ENCODE assay signal across 8 cellular contexts in genomic region chr6:130872250-130873095, GRCh38. TPM values are rescaled to one million over a fixed set of nuclear protein-coding genes. Genes with fewer than 3 reads are reported as not detected.
DNase-seq lines count a peak whose midpoint lies in the region; ATAC-seq and TF ChIP-seq lines count a peak whose summit lies in the region.

No MANE protein-coding gene starts in this region.

- H3K4me1 ChIP-seq in DOHH2 (ENCODE audit: control insufficient read depth, low read length) (no peaks in the 10 kb centered on the region), right lobe of liver (peaks cover 0 to 8% (median 0%) of the 10 kb centered on the region in 4 donors)

- no peak overlapping the region for H3K27ac ChIP-seq in DOHH2 (ENCODE audit: low read depth, low read length)
- no peak overlapping the region for H3K27ac ChIP-seq in right lobe of liver

- H3K4me3 ChIP-seq in DOHH2 (ENCODE audit: low read length), result no peak overlapping the region
- H3K4me3 ChIP-seq in right lobe of liver, result no peak overlapping the region

- intact Hi-C loops in right lobe of liver (cut with DNase I), result no loop called here

- no peaks in the 10 kb centered on the region for H3K9me2 ChIP-seq in DOHH2 (replicated peaks; ENCODE audit: control insufficient read depth, low read length)

- H3K36me3 ChIP-seq in DOHH2 (ENCODE audit: control insufficient read depth, low read length) (no peaks in the 10 kb centered on the region; the same call in 1 of the 2 replicates), right lobe of liver (no peaks in the 10 kb centered on the region)

- no peaks in the 10 kb centered on the region for H3K27me3 ChIP-seq in DOHH2 (ENCODE audit: control insufficient read depth, low read length)
- no peaks in the 10 kb centered on the region for H3K27me3 ChIP-seq in right lobe of liver

- 46% methylated on average over 6 of the region's 8 CpGs for WGBS in right lobe of liver (ENCODE audit: insufficient coverage, low coverage, low lambda C conversion rate, missing lambda C conversion rate)

- peak; percentile 97 for TF ChIP-seq CTCF in DOHH2 (IDR thresholded peaks at IDR 0.05; ENCODE audit: low read depth, low read length, poor library complexity, severe bottlenecking)
- peak; percentile 72 to 93 (median 92) for TF ChIP-seq CTCF in right lobe of liver (IDR thresholded peaks at IDR 0.05)

- H3K4me2 ChIP-seq in DOHH2 (ENCODE audit: low read length), result no peak overlapping the region

- DNase-seq in NCI-H1105 treated with DMSO at 0.1 percent for 48 hours (lab: John Stamatoyannopoulos, UW), result peak; percentile 42
- DNase-seq in activated CD4-positive, CD25-positive, alpha-beta regulatory T cell treated with anti-CD3 and anti-CD28 coated beads, Interleukin-2, amount 50 U/mL, for 72 hours, result peak; percentile 75
- peak; percentile 62 for DNase-seq in cerebellar cortex (ENCODE audit: low spot score)
- peak; percentile 71 to 74 (median 73) for DNase-seq in right lobe of liver
- DNase-seq in stimulated activated CD4-positive, alpha-beta T cell treated with anti-CD3 and anti-CD28 coated beads, TNF-alpha, amount 100 ng/mL, for 48 hours (ENCODE audit: low read depth in 3 of 3), result peak; percentile 29 to 68 (median 61)
- DNase-seq in DMS153 treated with DMSO at 0.1 percent for 48 hours (lab: John Stamatoyannopoulos, UW; ENCODE audit: unreplicated experiment), result no peak

- ATAC-seq in GM21786 (IDR thresholded peaks at IDR 0.05; ENCODE audit: unreplicated experiment) (peak; percentile 65), right lobe of liver (peak; percentile 83 to 92 (median 92))

- no peaks in the 10 kb centered on the region for H4K20me1 ChIP-seq in DOHH2 (ENCODE audit: control insufficient read depth, insufficient read depth, low read depth, low read length)

- no peaks in the 10 kb centered on the region for H3K79me2 ChIP-seq in DOHH2 (ENCODE audit: control insufficient read depth, low read length)

- H3F3A ChIP-seq in DOHH2 (ENCODE audit: control insufficient read depth, insufficient read depth), result no peaks in the 10 kb centered on the region

- no peaks in the 10 kb centered on the region for H3K9me3 ChIP-seq in DOHH2 (ENCODE audit: control insufficient read depth, insufficient read depth, low read length)
- no peaks in the 10 kb centered on the region for H3K9me3 ChIP-seq in right lobe of liver

- TF ChIP-seq POLR2A in right lobe of liver (IDR thresholded peaks at IDR 0.05), result no peak

RNA-seq across cellular contexts. Expression of gene SMLR1, which starts 45.3 kb away (rescaled TPM):
- 10 to 100 TPM; 10.7 to 46.4 (median 20.1) TPM for total RNA-seq in right lobe of liver
